In genomic region chr6:34246249-34246562, GRCh38 we compare ENCODE assay signal across 9 cellular contexts. TPM values are rescaled to one million over a fixed set of nuclear protein-coding genes. Genes with fewer than 3 reads are reported as not detected.
DNase-seq lines count a peak whose midpoint lies in the region; ATAC-seq and TF ChIP-seq lines count a peak whose summit lies in the region.
"Had no signal": no experiment of that assay in that cellular context is flagged by ENCODE, and none has a peak within 500 bp of the region (broad histone marks: within the 10 kb centered on the region; RNA-seq: fewer than 3 reads in every experiment).

No MANE protein-coding gene starts in this region.

- H3K27me3 Mint-ChIP-seq in MCF 10A (ENCODE audit: insufficient read depth, unreplicated experiment) (no peaks in the 10 kb centered on the region), glutamatergic neuron (ENCODE audit: unreplicated experiment) (peaks cover 14% of the 10 kb centered on the region)

- no peaks in the 10 kb centered on the region for H4K20me1 ChIP-seq in mammary epithelial cell (ENCODE audit: insufficient read depth, low read length)

- no peaks in the 10 kb centered on the region for H3K27me3 ChIP-seq in mammary epithelial cell (ENCODE audit: insufficient read depth, low read length)
- no peaks in the 10 kb centered on the region for H3K27me3 ChIP-seq in WERI-Rb-1 (ENCODE audit: insufficient read depth, low read depth, severe bottlenecking)
- H3K27me3 ChIP-seq in HAP-1 (ENCODE audit: low read depth): no peaks in the 10 kb centered on the region

- intact Hi-C loops in mammary epithelial cell (cut with micrococcal nuclease) (no loop called here), MCF 10A (cut with micrococcal nuclease) (no loop called here)

- BruUV-seq in mammary epithelial cell (replicated peaks; lab: Mats Ljungman, UMichigan) (no TSS peak), MCF 10A (replicated peaks; lab: Mats Ljungman, UMichigan) (no TSS peak)

- no peak overlapping the region for H3K27ac ChIP-seq in mammary epithelial cell (ENCODE audit: insufficient read depth, low read depth, low read length)
- H3K27ac ChIP-seq in WERI-Rb-1: peak overlapping the region; percentile 50

- no peak overlapping the region for H2AFZ ChIP-seq in mammary epithelial cell (ENCODE audit: low read depth, low read length)

- 36% methylated on average over 2 of the region's 2 CpGs for WGBS in mammary epithelial cell (ENCODE audit: low coverage, missing lambda C conversion rate)

- H3K4me1 Mint-ChIP-seq in MCF 10A (ENCODE audit: insufficient read depth, unreplicated experiment) (peaks cover 51% of the 10 kb centered on the region), glutamatergic neuron (ENCODE audit: low read depth, unreplicated experiment) (peaks cover 18% of the 10 kb centered on the region)

- CTCF ChIA-PET in mammary epithelial cell (lab: Charles Lee; ENCODE audit: low non-redundant PET) (interaction anchor here (0.6 kb wide), 1 partner anchor 50 kb away, joined by 5 read pairs; no protein-coding TSS in a partner anchor), MCF 10A (lab: Yijun Ruan, JAX) (interaction anchor here (0.6 to 1.0 kb wide), 2 partner anchors 147 to 149 kb away, joined by 3 to 4 read pairs; no protein-coding TSS in a partner anchor)

- peaks cover 4% of the 10 kb centered on the region for H3K36me3 Mint-ChIP-seq in MCF 10A (ENCODE audit: insufficient read depth, unreplicated experiment)
- H3K36me3 Mint-ChIP-seq in glutamatergic neuron (ENCODE audit: unreplicated experiment): no peaks in the 10 kb centered on the region

- in situ Hi-C loops in mammary epithelial cell (cut with MboI; ENCODE audit: low sequenced_read_pairs in 2 of 2) (no loop called here), HAP-1 (cut with MboI; ENCODE audit: low sequenced_read_pairs) (loop anchor here (5.0 to 10.0 kb wide), 2 partner anchors 171 to 359 kb away; no protein-coding TSS in a partner anchor)

- TF ChIP-seq CTCF in mammary epithelial cell (conservative IDR thresholded peaks at IDR 0.05 in 1 of 2, IDR thresholded peaks at IDR 0.05 in 1 of 2; ENCODE audit: extremely low read depth in 1 of 2, insufficient read depth in 1 of 2, low read depth in 1 of 2, low read length in 2 of 2) (no peak), MCF 10A (IDR thresholded peaks at IDR 0.05; ENCODE audit: unreplicated experiment) (no peak), WERI-Rb-1 (IDR thresholded peaks at IDR 0.05; ENCODE audit: low read depth, low read length) (no peak), glutamatergic neuron (IDR thresholded peaks at IDR 0.05; ENCODE audit: partially characterized antibody, unreplicated experiment) (no peak)

- H3K9me3 ChIP-seq in mammary epithelial cell (replicated peaks; ENCODE audit: insufficient read depth, low read length): no peaks in the 10 kb centered on the region
- H3K9me3 ChIP-seq in WERI-Rb-1 (ENCODE audit: severe bottlenecking): no peaks in the 10 kb centered on the region
- H3K9me3 ChIP-seq in HAP-1: no peaks in the 10 kb centered on the region

- no peak overlapping the region for H3K4me3 ChIP-seq in mammary epithelial cell (replicated peaks in 1 of 3; ENCODE audit: insufficient read depth in 1 of 3, low read depth in 2 of 3, low read length in 3 of 3)
- no peak overlapping the region for H3K4me3 ChIP-seq in WERI-Rb-1 (ENCODE audit: low read depth, low read length)
- H3K4me3 ChIP-seq in HAP-1: no peak overlapping the region
- H3K4me3 ChIP-seq: smooth muscle cell had no signal

- H3K4me1 ChIP-seq in mammary epithelial cell (ENCODE audit: insufficient read depth, low read length) (peaks cover 74% of the 10 kb centered on the region), HAP-1 (peaks cover 15% of the 10 kb centered on the region)

- ATAC-seq in GM21529 (IDR thresholded peaks at IDR 0.05; ENCODE audit: unreplicated experiment): no peak

- H3K4me2 ChIP-seq in mammary epithelial cell (ENCODE audit: insufficient read depth, low read depth, low read length): peak overlapping the region; percentile 7
- H3K4me2 ChIP-seq: smooth muscle cell had no signal

- DNase-seq in mammary epithelial cell (no peak), MCF 10A (ENCODE audit: unreplicated experiment) (no peak), WERI-Rb-1 (no peak), glutamatergic neuron (no peak), HAP-1 (ENCODE audit: low spot score in 2 of 2) (no peak), SHP77 treated with DMSO at 0.1 percent for 48 hours (lab: John Stamatoyannopoulos, UW) (no peak), NCI-H345 treated with DMSO at 0.1 percent for 48 hours (lab: John Stamatoyannopoulos, UW; ENCODE audit: unreplicated experiment) (no peak)

- H3K36me3 ChIP-seq in mammary epithelial cell (ENCODE audit: insufficient read depth, low read length): peaks cover 7% of the 10 kb centered on the region
- peaks cover 44% of the 10 kb centered on the region for H3K36me3 ChIP-seq in WERI-Rb-1
- H3K36me3 ChIP-seq in HAP-1 (replicated peaks): peaks cover 41% of the 10 kb centered on the region

- POLR2A ChIA-PET in MCF 10A (lab: Yijun Ruan, JAX): no interaction called here

- H3K9me3 Mint-ChIP-seq in MCF 10A (ENCODE audit: unreplicated experiment): no peaks in the 10 kb centered on the region
- peaks cover 11% of the 10 kb centered on the region for H3K9me3 Mint-ChIP-seq in glutamatergic neuron (ENCODE audit: unreplicated experiment)

- H3K4me3 Mint-ChIP-seq in MCF 10A (ENCODE audit: unreplicated experiment) (no peak overlapping the region), glutamatergic neuron (ENCODE audit: unreplicated experiment) (peak overlapping the region; percentile 68)

- dilution Hi-C loops in mammary epithelial cell (cut with HindIII; ENCODE audit: low sequenced_read_pairs): no loop called here

- no peak overlapping the region for H3K9ac ChIP-seq in mammary epithelial cell (ENCODE audit: insufficient read depth, low read length)

- H3K27ac Mint-ChIP-seq in MCF 10A (ENCODE audit: low read depth, unreplicated experiment): no peak overlapping the region
- peak overlapping the region; percentile 94 for H3K27ac Mint-ChIP-seq in glutamatergic neuron (ENCODE audit: unreplicated experiment)

- peaks cover 23% of the 10 kb centered on the region for H3K79me2 ChIP-seq in mammary epithelial cell (ENCODE audit: insufficient read depth, low read length)

RNA-seq across cellular contexts. Expression of gene SMIM29, which starts 2.6 kb away (rescaled TPM):
- 10 to 100 TPM; 20.3 to 40.6 TPM for total RNA-seq in mammary epithelial cell
- 48.6 TPM for polyA plus RNA-seq in mammary epithelial cell
- 29.8 TPM for polyA minus RNA-seq in mammary epithelial cell
- 12.0 and 25.7 TPM in 2 replicates for total RNA-seq in MCF 10A (2022)
- 54.7 TPM for total RNA-seq in glutamatergic neuron (ENCODE audit: unreplicated experiment)

RNA-seq across cellular contexts. Expression of gene HMGA1, which starts 9.5 kb away (rescaled TPM):
- total RNA-seq in mammary epithelial cell (100 to 1,000 TPM in 1 of 2 donors, 10 to 100 TPM in 1; 21.2 to 314 TPM), MCF 10A (2022) (154 and 202 TPM in 2 replicates), glutamatergic neuron (ENCODE audit: unreplicated experiment) (322 TPM)
- polyA plus RNA-seq in mammary epithelial cell: 151 TPM
- polyA minus RNA-seq in mammary epithelial cell: 338 TPM
